Comparison of ENCODE assay signal across 1 cellular context in genomic region chr5:72109051-72109411, GRCh38.
TF ChIP-seq lines count a peak whose summit lies in the region.

No MANE protein-coding gene starts in this region.

TF ChIP-seq in WTC11, 78 proteins besides CTCF, POLR2A, EP300 and RAD21 (continued from another document):
- TF ChIP-seq, protein P1, sequence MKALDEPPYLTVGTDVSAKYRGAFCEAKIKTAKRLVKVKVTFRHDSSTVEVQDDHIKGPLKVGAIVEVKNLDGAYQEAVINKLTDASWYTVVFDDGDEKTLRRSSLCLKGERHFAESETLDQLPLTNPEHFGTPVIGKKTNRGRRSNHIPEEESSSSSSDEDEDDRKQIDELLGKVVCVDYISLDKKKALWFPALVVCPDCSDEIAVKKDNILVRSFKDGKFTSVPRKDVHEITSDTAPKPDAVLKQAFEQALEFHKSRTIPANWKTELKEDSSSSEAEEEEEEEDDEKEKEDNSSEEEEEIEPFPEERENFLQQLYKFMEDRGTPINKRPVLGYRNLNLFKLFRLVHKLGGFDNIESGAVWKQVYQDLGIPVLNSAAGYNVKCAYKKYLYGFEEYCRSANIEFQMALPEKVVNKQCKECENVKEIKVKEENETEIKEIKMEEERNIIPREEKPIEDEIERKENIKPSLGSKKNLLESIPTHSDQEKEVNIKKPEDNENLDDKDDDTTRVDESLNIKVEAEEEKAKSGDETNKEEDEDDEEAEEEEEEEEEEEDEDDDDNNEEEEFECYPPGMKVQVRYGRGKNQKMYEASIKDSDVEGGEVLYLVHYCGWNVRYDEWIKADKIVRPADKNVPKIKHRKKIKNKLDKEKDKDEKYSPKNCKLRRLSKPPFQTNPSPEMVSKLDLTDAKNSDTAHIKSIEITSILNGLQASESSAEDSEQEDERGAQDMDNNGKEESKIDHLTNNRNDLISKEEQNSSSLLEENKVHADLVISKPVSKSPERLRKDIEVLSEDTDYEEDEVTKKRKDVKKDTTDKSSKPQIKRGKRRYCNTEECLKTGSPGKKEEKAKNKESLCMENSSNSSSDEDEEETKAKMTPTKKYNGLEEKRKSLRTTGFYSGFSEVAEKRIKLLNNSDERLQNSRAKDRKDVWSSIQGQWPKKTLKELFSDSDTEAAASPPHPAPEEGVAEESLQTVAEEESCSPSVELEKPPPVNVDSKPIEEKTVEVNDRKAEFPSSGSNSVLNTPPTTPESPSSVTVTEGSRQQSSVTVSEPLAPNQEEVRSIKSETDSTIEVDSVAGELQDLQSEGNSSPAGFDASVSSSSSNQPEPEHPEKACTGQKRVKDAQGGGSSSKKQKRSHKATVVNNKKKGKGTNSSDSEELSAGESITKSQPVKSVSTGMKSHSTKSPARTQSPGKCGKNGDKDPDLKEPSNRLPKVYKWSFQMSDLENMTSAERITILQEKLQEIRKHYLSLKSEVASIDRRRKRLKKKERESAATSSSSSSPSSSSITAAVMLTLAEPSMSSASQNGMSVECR (CRISPR knock-in tag; IDR thresholded peaks at IDR 0.05; ENCODE audit: borderline replicate concordance): no peak
- TF ChIP-seq MYBL2 (CRISPR knock-in tag; IDR thresholded peaks at IDR 0.05) (no peak), SMAD4 (CRISPR knock-in tag; IDR thresholded peaks at IDR 0.05) (no peak), HMGA2 (CRISPR knock-in tag; IDR thresholded peaks at IDR 0.05) (no peak), IRF1 (CRISPR knock-in tag; IDR thresholded peaks at IDR 0.05) (no peak), ZNF121 (CRISPR knock-in tag; IDR thresholded peaks at IDR 0.05) (no peak), GABPB1 (CRISPR knock-in tag; IDR thresholded peaks at IDR 0.05) (no peak), ZNF219 (CRISPR knock-in tag; IDR thresholded peaks at IDR 0.05; ENCODE audit: borderline replicate concordance) (no peak), ZNF263 (CRISPR knock-in tag; IDR thresholded peaks at IDR 0.05; ENCODE audit: low read depth) (no peak), SOX15 (CRISPR knock-in tag; IDR thresholded peaks at IDR 0.05) (no peak)
- TF ChIP-seq, protein P2, sequence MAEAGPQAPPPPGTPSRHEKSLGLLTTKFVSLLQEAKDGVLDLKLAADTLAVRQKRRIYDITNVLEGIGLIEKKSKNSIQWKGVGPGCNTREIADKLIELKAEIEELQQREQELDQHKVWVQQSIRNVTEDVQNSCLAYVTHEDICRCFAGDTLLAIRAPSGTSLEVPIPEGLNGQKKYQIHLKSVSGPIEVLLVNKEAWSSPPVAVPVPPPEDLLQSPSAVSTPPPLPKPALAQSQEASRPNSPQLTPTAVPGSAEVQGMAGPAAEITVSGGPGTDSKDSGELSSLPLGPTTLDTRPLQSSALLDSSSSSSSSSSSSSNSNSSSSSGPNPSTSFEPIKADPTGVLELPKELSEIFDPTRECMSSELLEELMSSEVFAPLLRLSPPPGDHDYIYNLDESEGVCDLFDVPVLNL (CRISPR knock-in tag; IDR thresholded peaks at IDR 0.05; ENCODE audit: borderline replicate concordance, low read depth): no peak
- TF ChIP-seq, protein P3, sequence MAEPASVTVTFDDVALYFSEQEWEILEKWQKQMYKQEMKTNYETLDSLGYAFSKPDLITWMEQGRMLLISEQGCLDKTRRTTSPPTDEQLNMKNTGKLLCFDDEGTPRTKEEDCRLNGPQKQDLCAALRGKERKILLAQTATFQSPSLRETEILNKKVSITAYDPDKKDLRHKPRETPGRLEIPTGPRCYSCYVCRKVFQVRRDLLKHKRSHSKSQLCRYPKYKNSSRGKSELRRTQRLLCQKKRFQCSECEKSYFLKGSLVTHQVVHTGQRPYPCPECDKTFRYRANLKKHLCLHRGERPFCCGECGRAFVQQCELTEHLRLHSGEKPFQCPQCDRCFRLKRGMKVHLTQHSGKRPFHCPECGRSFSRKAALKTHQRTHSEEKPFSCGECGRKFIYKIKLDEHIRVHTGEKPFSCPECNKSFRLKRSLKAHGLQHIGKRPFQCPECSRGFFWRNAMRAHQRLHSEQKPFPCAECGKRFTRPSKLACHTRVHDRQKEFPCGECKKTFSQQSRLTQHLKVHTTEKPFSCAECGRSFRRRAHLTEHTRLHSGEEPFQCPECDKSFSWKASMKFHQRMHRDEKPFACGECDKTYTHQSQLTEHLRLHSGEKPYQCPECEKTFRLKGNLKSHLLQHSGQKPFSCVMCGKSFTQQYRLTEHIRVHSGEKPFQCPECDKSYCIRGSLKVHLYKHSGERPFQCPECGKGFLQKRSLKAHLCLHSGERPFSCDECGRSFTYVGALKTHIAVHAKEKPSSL (CRISPR knock-in tag; conservative IDR thresholded peaks at IDR 0.05): no peak
- TF ChIP-seq, protein P4, sequence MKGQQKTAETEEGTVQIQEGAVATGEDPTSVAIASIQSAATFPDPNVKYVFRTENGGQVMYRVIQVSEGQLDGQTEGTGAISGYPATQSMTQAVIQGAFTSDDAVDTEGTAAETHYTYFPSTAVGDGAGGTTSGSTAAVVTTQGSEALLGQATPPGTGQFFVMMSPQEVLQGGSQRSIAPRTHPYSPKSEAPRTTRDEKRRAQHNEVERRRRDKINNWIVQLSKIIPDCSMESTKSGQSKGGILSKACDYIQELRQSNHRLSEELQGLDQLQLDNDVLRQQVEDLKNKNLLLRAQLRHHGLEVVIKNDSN (CRISPR knock-in tag; IDR thresholded peaks at IDR 0.05): no peak
- TF ChIP-seq, protein P5, sequence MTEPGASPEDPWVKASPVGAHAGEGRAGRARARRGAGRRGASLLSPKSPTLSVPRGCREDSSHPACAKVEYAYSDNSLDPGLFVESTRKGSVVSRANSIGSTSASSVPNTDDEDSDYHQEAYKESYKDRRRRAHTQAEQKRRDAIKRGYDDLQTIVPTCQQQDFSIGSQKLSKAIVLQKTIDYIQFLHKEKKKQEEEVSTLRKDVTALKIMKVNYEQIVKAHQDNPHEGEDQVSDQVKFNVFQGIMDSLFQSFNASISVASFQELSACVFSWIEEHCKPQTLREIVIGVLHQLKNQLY (CRISPR knock-in tag; IDR thresholded peaks at IDR 0.05): no peak
